ENCODE assay signal across 9 cellular contexts in the genomic region with DNA sequence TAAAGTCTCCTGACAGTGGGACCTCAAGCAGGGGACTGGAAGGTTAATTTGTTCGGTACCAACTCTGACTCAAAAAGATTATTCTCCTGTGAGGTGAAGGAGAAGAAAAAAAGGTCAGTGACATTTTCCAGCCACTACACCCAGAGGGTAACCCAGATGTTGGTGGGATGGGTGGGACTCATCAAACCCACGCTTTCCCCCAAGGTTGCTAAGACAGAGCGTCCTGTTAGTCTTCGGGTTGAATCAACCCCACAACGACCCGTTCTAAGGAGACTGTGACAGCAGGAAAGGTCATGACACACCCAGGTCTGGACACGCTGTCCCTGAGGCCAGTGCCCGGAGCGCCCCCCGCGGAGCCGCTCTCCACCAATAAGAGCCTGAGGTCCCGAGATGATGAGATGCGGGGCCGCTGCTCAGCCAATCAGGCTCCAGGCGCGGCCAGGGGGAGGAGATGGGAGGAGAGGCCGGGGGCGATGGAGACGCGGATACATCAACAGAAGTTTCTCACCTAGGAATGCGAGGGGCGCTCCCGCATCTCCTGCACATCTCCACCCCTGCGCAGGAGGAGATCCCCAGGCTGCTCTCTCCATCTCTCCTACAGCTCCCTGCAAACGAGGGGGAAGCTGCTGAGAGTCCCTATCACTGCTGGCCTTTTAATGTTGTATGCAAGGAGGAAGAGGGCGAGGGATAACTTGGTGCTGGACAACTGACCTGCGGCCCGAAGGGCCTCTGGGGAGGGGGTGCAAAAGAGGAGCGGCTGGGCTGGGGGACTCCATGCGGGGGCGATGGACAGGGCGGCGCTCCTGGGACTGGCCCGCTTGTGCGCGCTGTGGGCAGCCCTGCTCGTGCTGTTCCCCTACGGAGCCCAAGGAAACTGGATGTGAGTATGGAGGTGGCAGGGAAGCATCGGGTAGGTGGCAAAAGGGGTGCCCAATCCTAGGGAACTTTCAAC. TPM values are rescaled to one million over a fixed set of nuclear protein-coding genes. Genes with fewer than 3 reads are reported as not detected.
DNase-seq lines count a peak whose midpoint lies in the region; ATAC-seq, FAIRE-seq and TF ChIP-seq lines count a peak whose summit lies in the region.
"Had no signal": no experiment of that assay in that cellular context is flagged by ENCODE, and none has a peak within 500 bp of the region (broad histone marks: within the 10 kb centered on the region; RNA-seq: fewer than 3 reads in every experiment).

A gene with protein sequence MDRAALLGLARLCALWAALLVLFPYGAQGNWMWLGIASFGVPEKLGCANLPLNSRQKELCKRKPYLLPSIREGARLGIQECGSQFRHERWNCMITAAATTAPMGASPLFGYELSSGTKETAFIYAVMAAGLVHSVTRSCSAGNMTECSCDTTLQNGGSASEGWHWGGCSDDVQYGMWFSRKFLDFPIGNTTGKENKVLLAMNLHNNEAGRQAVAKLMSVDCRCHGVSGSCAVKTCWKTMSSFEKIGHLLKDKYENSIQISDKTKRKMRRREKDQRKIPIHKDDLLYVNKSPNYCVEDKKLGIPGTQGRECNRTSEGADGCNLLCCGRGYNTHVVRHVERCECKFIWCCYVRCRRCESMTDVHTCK (plus strand): TSS at position 493 of the 952 bp plus-strand sequence. CDS start 293 bp downstream, at position 786.

- TF ChIP-seq CTCF in BJ (IDR thresholded peaks at IDR 0.05; ENCODE audit: insufficient read depth, low read depth, low read length) (no peak), HFFc6 (IDR thresholded peaks at IDR 0.05) (no peak), K562 (IDR thresholded peaks at IDR 0.05 in 2 of 3, conservative IDR thresholded peaks at IDR 0.05 in 1 of 3; ENCODE audit: insufficient read depth in 2 of 3, low read depth in 1 of 3, low read length in 3 of 3) (no peak), lower leg skin (IDR thresholded peaks at IDR 0.05) (no peak), transverse colon (IDR thresholded peaks at IDR 0.05) (no peak)

- FAIRE-seq in K562 (lab: Jason Lieb, UNC) (no peak), small intestine (lab: Jason Lieb, UNC) (no peak)
- FAIRE-seq: colon had no signal

- H3K36me3 Mint-ChIP-seq in HFFc6 (ENCODE audit: low read depth) = no peaks in the 10 kb centered on the region

- in situ Hi-C loops in K562 (cut with MboI) (no loop called here), transverse colon (cut with MboI; ENCODE audit: low pct_ligation_motif_present in 1 of 4, low pct_unique_long_range_greater_than_20kb in 1 of 4, low sequenced_read_pairs in 3 of 4) (no loop called here)

- H2AFZ ChIP-seq in K562 (ENCODE audit: low read depth, low read length) = no peak within 1 kb of the TSS

- peak within 1 kb of the TSS; percentile 44 for H3K4me3 ChIP-seq in BJ (ENCODE audit: low read depth, low read length)
- H3K4me3 ChIP-seq in K562 = no peak within 1 kb of the TSS
- H3K4me3 ChIP-seq in lower leg skin (ENCODE audit: low read depth, poor library complexity, severe bottlenecking) = peak within 1 kb of the TSS; percentile 10
- peak within 1 kb of the TSS; percentile 10 to 52 (median 25) for H3K4me3 ChIP-seq in transverse colon
- H3K4me3 ChIP-seq in small intestine (ENCODE audit: low read depth in 1 of 2, low read length in 2 of 2) = peak within 1 kb of the TSS in 1 of 2 donors; percentile 36

- H3K4me1 Mint-ChIP-seq in HFFc6 (ENCODE audit: low read depth) = peaks cover 25% of the 10 kb centered on the region

- H3K4me3 Mint-ChIP-seq in HFFc6 = peak within 1 kb of the TSS; percentile 86

- no peaks in the 10 kb centered on the region for H3K79me2 ChIP-seq in K562 (ENCODE audit: control insufficient read depth, insufficient read depth, low read length)

- peaks cover 17% of the 10 kb centered on the region; the same call in 1 of the 2 replicates for H3K27me3 Mint-ChIP-seq in HFFc6 (ENCODE audit: insufficient read depth)

- TF ChIP-seq EP300 in K562 (IDR thresholded peaks at IDR 0.05; ENCODE audit: low read length) (no peak), transverse colon (IDR thresholded peaks at IDR 0.05; ENCODE audit: low read depth) (no peak)

- POLR2A ChIA-PET in BJ (lab: Charles Lee) = interaction anchor here (0.7 kb wide), 1 partner anchor 24 kb away, joined by 3 read pairs; no protein-coding TSS in a partner anchor
- POLR2A ChIA-PET in K562 (lab: Yijun Ruan, JAX) = interaction anchor here (0.6 kb wide), 1 partner anchor 9 kb away, joined by 3 read pairs; no protein-coding TSS in a partner anchor

- TF ChIP-seq POLR2A in K562 (conservative IDR thresholded peaks at IDR 0.05) = no peak
- no peak for TF ChIP-seq POLR2A in lower leg skin (IDR thresholded peaks at IDR 0.05)
- TF ChIP-seq POLR2A in transverse colon (IDR thresholded peaks at IDR 0.05) = no peak

- TF ChIP-seq RAD21 in K562 (CRISPR knock-in tag; conservative IDR thresholded peaks at IDR 0.05 in 1 of 2, IDR thresholded peaks at IDR 0.05 in 1 of 2) = no peak

- intact Hi-C loops in K562 (cut with micrococcal nuclease) (no loop called here), lower leg skin (cut with DNase I; ENCODE audit: low total_unique reads) (no loop called here), transverse colon (cut with DNase I; ENCODE audit: low total_unique reads) (no loop called here)

- H3K27me3 ChIP-seq in BJ (ENCODE audit: control insufficient read depth, insufficient read depth, low read length) (peaks cover 26% of the 10 kb centered on the region), K562 (ENCODE audit: control insufficient read depth in 2 of 2, insufficient read depth in 2 of 2, low read length in 2 of 2) (peaks cover 44 to 46% of the 10 kb centered on the region in 2 experiments), transverse colon (peaks cover 59% of the 10 kb centered on the region), small intestine (ENCODE audit: control insufficient read depth in 2 of 2, insufficient read depth in 2 of 2, low read length in 2 of 2) (peaks cover 4 to 25% of the 10 kb centered on the region in 2 donors)

- ATAC-seq in K562 = peak; percentile 79

- H3K9me1 ChIP-seq in K562 (ENCODE audit: control insufficient read depth, insufficient read depth, low read length) = no peaks in the 10 kb centered on the region

- no TSS peak for BruUV-seq in K562 (replicated peaks; lab: Mats Ljungman, UMichigan)

- H3K36me3 ChIP-seq in BJ (ENCODE audit: control insufficient read depth, insufficient read depth, low read length) = no peaks in the 10 kb centered on the region
- no peaks in the 10 kb centered on the region for H3K36me3 ChIP-seq in K562 (ENCODE audit: control insufficient read depth, insufficient read depth, low read length)
- no peaks in the 10 kb centered on the region for H3K36me3 ChIP-seq in transverse colon
- H3K36me3 ChIP-seq in small intestine (ENCODE audit: control insufficient read depth in 2 of 2, insufficient read depth in 2 of 2, low read length in 2 of 2) = no peaks in the 10 kb centered on the region

- H4K20me1 ChIP-seq in K562 (replicated peaks; ENCODE audit: control insufficient read depth, insufficient read depth, low read length) = no peaks in the 10 kb centered on the region; the same call in 1 of the 2 replicates

- H3K27ac Mint-ChIP-seq in HFFc6 = no peak within 1 kb of the TSS

- H3K4me2 ChIP-seq in K562 (ENCODE audit: insufficient read depth, low read length) = no peak within 1 kb of the TSS; the same call in 1 of the 2 replicates

- H3K9me3 ChIP-seq in K562 (replicated peaks; ENCODE audit: control insufficient read depth, insufficient read depth, low read depth, low read length) = no peaks in the 10 kb centered on the region
- no peaks in the 10 kb centered on the region for H3K9me3 ChIP-seq in transverse colon
- no peaks in the 10 kb centered on the region for H3K9me3 ChIP-seq in small intestine (ENCODE audit: control insufficient read depth, low read depth)

- WGBS in K562 (ENCODE audit: insufficient coverage, low coverage, missing lambda C conversion rate) = 23% methylated on average over 37 of the region's 40 CpGs
- 9 to 15% methylated on average over 38 to 40 of the region's 40 CpGs for WGBS in lower leg skin, 2 donors
- WGBS in transverse colon (ENCODE audit: low coverage in 1 of 2), 2 donors = 44 to 69% methylated on average over 3 to 40 of the region's 40 CpGs
- 16 to 22% (median 20%) methylated on average over 40 of the region's 40 CpGs for WGBS in small intestine, 3 donors

- no peak within 1 kb of the TSS for H3K9ac ChIP-seq in K562 (ENCODE audit: insufficient read depth in 1 of 2, low read depth in 2 of 2, low read length in 2 of 2)

- H3K27ac ChIP-seq in K562 (ENCODE audit: extremely low read depth, low read depth, low read length) = no peak within 1 kb of the TSS
- H3K27ac ChIP-seq in transverse colon = no peak within 1 kb of the TSS
- H3K27ac ChIP-seq in small intestine (ENCODE audit: low read depth in 1 of 2, low read length in 1 of 2) = no peak within 1 kb of the TSS

- CTCF ChIA-PET in BJ (lab: Yijun Ruan, JAX) (interaction anchor here (1.5 kb wide), 1 partner anchor 523 kb away, joined by 3 read pairs; no protein-coding TSS in a partner anchor), K562 (lab: Yijun Ruan, JAX; ENCODE audit: low intra/inter-chr PET ratio) (no interaction called here)

- peaks cover 0 to 22% of the 10 kb centered on the region in 2 experiments; a peak in 4 of 5 replicates for H3K4me1 ChIP-seq in K562 (replicated peaks in 1 of 2; ENCODE audit: control insufficient read depth in 2 of 2, insufficient read depth in 2 of 2, low read length in 2 of 2)
- peaks cover 6 to 22% (median 17%) of the 10 kb centered on the region in 4 donors for H3K4me1 ChIP-seq in transverse colon
- peaks cover 4 to 8% of the 10 kb centered on the region in 2 donors for H3K4me1 ChIP-seq in small intestine (ENCODE audit: control insufficient read depth in 2 of 2, insufficient read depth in 1 of 2, low read depth in 1 of 2, low read length in 1 of 2)

- DNase-seq in BJ (ENCODE audit: low read depth) = no peak
- no peak for DNase-seq in HFFc6
- peak; percentile 47 to 82 (median 80) for DNase-seq in K562 (ENCODE audit: extremely low read depth in 1 of 4, low spot score in 3 of 4)
- peak in 1 of 2 donors; percentile 26 for DNase-seq in lower leg skin (ENCODE audit: low spot score in 2 of 2)
- DNase-seq in transverse colon = no peak
- no peak for DNase-seq in small intestine
- DNase-seq in NCI-H774 (lab: John Stamatoyannopoulos, UW) = no peak
- DNase-seq in COLO668 (lab: John Stamatoyannopoulos, UW; ENCODE audit: unreplicated experiment) = no peak

- no peaks in the 10 kb centered on the region for H3K9me3 Mint-ChIP-seq in HFFc6

RNA-seq across cellular contexts. Expression of the gene that starts here (rescaled TPM):
- 0.02 TPM in 1 of 2 replicates, not detected in the other for polyA plus RNA-seq in BJ (2011; rRNA removed)
- 0.19 TPM in 1 of 2 replicates, not detected in the other for polyA minus RNA-seq in BJ (2011; rRNA and poly(A)+ RNA removed)
- total RNA-seq in HFFc6 (2021; fragmentation: NEBNext Ultra II Directional; extraction: Animal tissue kit (Norgen Biotek cat#: 25700)) = under 1 TPM; 0.07 to 0.25 (median 0.18) TPM
- total RNA-seq in K562 (2011; cell fraction: chromatin; rRNA removed; ENCODE audit: low replicate concordance) = not detected in 2 replicates
- not detected in 2 replicates for total RNA-seq in K562 (2011; cell fraction: nucleolus; rRNA removed)
- not detected in 2 replicates for total RNA-seq in K562 (2011; cell fraction: nucleoplasm; rRNA removed)
- not detected in 2 replicates for total RNA-seq in K562 (2014; rRNA removed)
- total RNA-seq in K562 (2014; rRNA removed; fragmentation: Illumina TruSeq; extraction: Trizol) = not detected in 2 replicates
- total RNA-seq in K562 (2015; rRNA removed; fragmentation: Illumina TruSeq; extraction: Trizol) = not detected in 2 replicates
- total RNA-seq in K562 (2021) = not detected in 2 replicates
- not detected in 2 replicates for polyA plus RNA-seq in K562 (2011; rRNA removed)
- polyA plus RNA-seq in K562 (2011; cell fraction: cytosol; rRNA removed) = not detected in 2 replicates
- not detected in 2 replicates for polyA plus RNA-seq in K562 (2011; cell fraction: nucleus; rRNA removed)
- polyA plus RNA-seq in K562 (2012) = 0.05 and 0.15 TPM in 2 replicates
- polyA plus RNA-seq in K562 (2014; fragmentation: Illumina TruSeq; extraction: Trizol) = not detected in 2 replicates
- under 1 TPM; 0.06 to 0.07 TPM for polyA plus RNA-seq in K562 (2014; fragmentation: Nextera tagmentation; extraction: Ambion mirVana)
- polyA plus RNA-seq in K562 (2014; rRNA removed) = not detected in 2 replicates
- polyA minus RNA-seq in K562 (2011; rRNA and poly(A)+ RNA removed) = not detected in 2 replicates
- polyA minus RNA-seq in K562 (2011; cell fraction: cytosol; rRNA and poly(A)+ RNA removed) = not detected in 2 replicates
- polyA minus RNA-seq in K562 (2011; cell fraction: nucleus; rRNA and poly(A)+ RNA removed) = not detected in 2 replicates
- total RNA-seq in lower leg skin = 10 to 100 TPM; 12.7 to 23.9 (median 16.2) TPM
- total RNA-seq in transverse colon = under 1 TPM in 1 of 4 donors, not detected in 3; 0.32 TPM
- under 1 TPM in 1 of 3 donors, not detected in 2; 0.30 TPM for polyA plus RNA-seq in small intestine

Comparison
In these comparisons a context has a peak if more than half of its experiments do, and no peak if none do; other contexts are left out.
1. RNA of the gene that starts here (total RNA-seq): 12.7 to 23.9 TPM in lower leg skin; 0.07 to 0.25 TPM in HFFc6, not detected in K562 and 0.32 TPM in transverse colon; every median in the first group is over 10 times any median in the second.
2. Peak in DNase-seq and ATAC-seq in K562; RNA of the gene not detected or under 1 TPM.